24 cellular contexts compared by ENCODE assay signal in the genomic region with DNA sequence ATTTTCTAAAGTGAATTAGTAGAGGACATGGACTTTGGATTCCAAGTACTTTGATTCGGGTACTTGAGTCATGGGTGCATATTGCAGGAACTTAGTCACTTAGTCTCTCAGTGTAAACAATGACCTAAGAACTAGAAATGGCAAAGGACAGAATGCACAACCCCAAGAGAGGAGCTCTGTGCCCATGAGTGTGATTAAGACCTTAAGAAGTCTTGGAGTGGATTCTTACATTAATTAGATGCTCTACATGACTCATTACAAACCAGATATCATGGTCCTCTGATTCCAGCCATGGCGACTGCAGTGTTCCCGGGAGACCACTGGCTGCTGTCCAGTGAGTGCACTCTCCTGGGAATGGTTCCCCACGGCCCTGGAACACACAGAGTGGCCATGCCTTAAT.
DNase-seq lines count a peak whose midpoint lies in the region; ATAC-seq, FAIRE-seq and TF ChIP-seq lines count a peak whose summit lies in the region.
"Had no signal": no experiment of that assay in that cellular context is flagged by ENCODE, and none has a peak within 500 bp of the region (broad histone marks: within the 10 kb centered on the region; RNA-seq: fewer than 3 reads in every experiment).

No MANE protein-coding gene starts in this region.

- no peak overlapping the region for H3K27ac Mint-ChIP-seq in astrocyte (ENCODE audit: unreplicated experiment)
- H3K27ac Mint-ChIP-seq: CD4-positive, alpha-beta T cell; mesothelial cell of epicardium; nephron; T-helper 2 cell treated with Interferon-gamma antibody and Interleukin-4, amounts not matched to agents 5 μg/mL and 100 μg/mL, for 36 hours had no signal

- peaks cover under 1% of the 10 kb centered on the region for H3K9me3 Mint-ChIP-seq in astrocyte (ENCODE audit: unreplicated experiment)
- H3K9me3 Mint-ChIP-seq: mesothelial cell of epicardium, nephron had no signal

- H3K27ac ChIP-seq in right atrium auricular region = no peak overlapping the region
- H3K27ac ChIP-seq in left ventricle myocardium inferior (replicated peaks) = no peak overlapping the region
- H3K27ac ChIP-seq in astrocyte (ENCODE audit: low read depth, low read length) = no peak overlapping the region
- H3K27ac ChIP-seq: esophagus muscularis mucosa, PC-9, psoas muscle, SJSA1, testis had no signal

- no peaks in the 10 kb centered on the region for H3K79me2 ChIP-seq in astrocyte (ENCODE audit: insufficient read depth, low read length)

- H3K4me1 Mint-ChIP-seq in astrocyte (ENCODE audit: low read depth, unreplicated experiment) = peaks cover 5% of the 10 kb centered on the region
- H3K4me1 Mint-ChIP-seq: mesothelial cell of epicardium, nephron had no signal

- H3K27me3 Mint-ChIP-seq in astrocyte (ENCODE audit: low read depth, unreplicated experiment) = no peaks in the 10 kb centered on the region
- H3K27me3 Mint-ChIP-seq: CD4-positive, alpha-beta T cell had no signal

- no peak overlapping the region for H3K4me3 Mint-ChIP-seq in astrocyte (ENCODE audit: unreplicated experiment)
- H3K4me3 Mint-ChIP-seq: CD4-positive, alpha-beta T cell; mesothelial cell of epicardium; nephron; T-helper 2 cell treated with Interferon-gamma antibody and Interleukin-4, amounts not matched to agents 5 μg/mL and 100 μg/mL, for 36 hours had no signal

- H3K4me2 ChIP-seq in astrocyte (ENCODE audit: low read length) = peak overlapping the region; percentile 52
- H3K4me2 ChIP-seq: PC-9 had no signal

- H2AFZ ChIP-seq in astrocyte (ENCODE audit: low read depth, low read length) = no peak overlapping the region
- H2AFZ ChIP-seq: PC-9 had no signal

- H3K27me3 ChIP-seq in right atrium auricular region (no peaks in the 10 kb centered on the region), left ventricle myocardium inferior (ENCODE audit: low read depth) (peaks cover 6% of the 10 kb centered on the region), astrocyte (ENCODE audit: insufficient read depth, low read length) (no peaks in the 10 kb centered on the region), kidney epithelial cell (ENCODE audit: control insufficient read depth, insufficient read depth, low read length) (no peaks in the 10 kb centered on the region)
- H3K27me3 ChIP-seq: esophagus muscularis mucosa, SJSA1, testis had no signal

- no peaks in the 10 kb centered on the region for H4K20me1 ChIP-seq in astrocyte (ENCODE audit: insufficient read depth, low read length)

- no peak for TF ChIP-seq CTCF in right atrium auricular region (IDR thresholded peaks at IDR 0.05)
- TF ChIP-seq CTCF in left ventricle myocardium inferior (IDR thresholded peaks at IDR 0.05; ENCODE audit: borderline replicate concordance) = no peak
- no peak for TF ChIP-seq CTCF in astrocyte (IDR thresholded peaks at IDR 0.05; ENCODE audit: insufficient read depth, low read depth, low read length)
- no peak for TF ChIP-seq CTCF in kidney epithelial cell (IDR thresholded peaks at IDR 0.05; ENCODE audit: insufficient read depth, low read length, poor library complexity, severe bottlenecking)
- no peak for TF ChIP-seq CTCF in GM13977 (IDR thresholded peaks at IDR 0.05; ENCODE audit: extremely low read depth, insufficient read depth, missing control alignments)

- H3K4me3 ChIP-seq in right atrium auricular region = no peak overlapping the region
- no peak overlapping the region for H3K4me3 ChIP-seq in left ventricle myocardium inferior
- H3K4me3 ChIP-seq in astrocyte (ENCODE audit: insufficient read depth, low read depth, low read length) = no peak overlapping the region
- H3K4me3 ChIP-seq in kidney epithelial cell (ENCODE audit: low read depth, low read length) = no peak overlapping the region
- H3K4me3 ChIP-seq: esophagus muscularis mucosa, PC-9, psoas muscle, SJSA1, testis had no signal

- DNase-seq in right atrium auricular region (ENCODE audit: low spot score) = peak; percentile 21
- no peak for DNase-seq in left ventricle myocardium inferior
- peak; percentile 89 for DNase-seq in astrocyte (ENCODE audit: low read depth)
- peak; percentile 72 for DNase-seq in kidney epithelial cell (ENCODE audit: low read depth)
- no peak for DNase-seq in GM13977 (ENCODE audit: low spot score)
- no peak for DNase-seq in NCI-H146 treated with DMSO at 0.1 percent for 48 hours (lab: John Stamatoyannopoulos, UW; ENCODE audit: unreplicated experiment)
- no peak for DNase-seq in stimulated activated CD8-positive, alpha-beta memory T cell treated with anti-CD3 and anti-CD28 coated beads, Interleukin-4, amount 100 ng/mL, for 48 hours
- DNase-seq: 8988T; caudate nucleus; CD4-positive, alpha-beta T cell; EL; NCI-H1092; NCI-H748 treated with DMSO at 0.1 percent for 48 hours; PC-9; psoas muscle; testis had no signal

- H3K36me3 ChIP-seq in right atrium auricular region = no peaks in the 10 kb centered on the region
- no peaks in the 10 kb centered on the region for H3K36me3 ChIP-seq in left ventricle myocardium inferior
- no peaks in the 10 kb centered on the region for H3K36me3 ChIP-seq in astrocyte (ENCODE audit: insufficient read depth, low read length)
- H3K36me3 ChIP-seq in kidney epithelial cell (ENCODE audit: control insufficient read depth, insufficient read depth, low read length) = no peaks in the 10 kb centered on the region
- H3K36me3 ChIP-seq: esophagus muscularis mucosa, SJSA1 had no signal

- H3K9me3 ChIP-seq in right atrium auricular region (no peaks in the 10 kb centered on the region), left ventricle myocardium inferior (replicated peaks) (peaks cover under 1% of the 10 kb centered on the region), astrocyte (ENCODE audit: insufficient read depth, low read depth, low read length) (no peaks in the 10 kb centered on the region)
- H3K9me3 ChIP-seq: esophagus muscularis mucosa, psoas muscle, SJSA1, testis had no signal

- ATAC-seq in HG02798 (IDR thresholded peaks at IDR 0.05; ENCODE audit: poor library complexity, unreplicated experiment) = no peak
- ATAC-seq: activated CD4-positive, CD25-positive, alpha-beta regulatory T cell treated with anti-CD3 and anti-CD28 coated beads, Interleukin-2, amount 50 U/mL, for 24 hours; psoas muscle had no signal

- no peak overlapping the region for H3K9ac ChIP-seq in astrocyte (ENCODE audit: low read length)

- intact Hi-C loops in left ventricle myocardium inferior (cut with micrococcal nuclease) = no loop called here

- H3K4me1 ChIP-seq in right atrium auricular region (no peaks in the 10 kb centered on the region), left ventricle myocardium inferior (no peaks in the 10 kb centered on the region), astrocyte (ENCODE audit: insufficient read depth, low read length) (peaks cover 10% of the 10 kb centered on the region)
- H3K4me1 ChIP-seq: esophagus muscularis mucosa, psoas muscle, SJSA1, testis had no signal

- FAIRE-seq in astrocyte (lab: Jason Lieb, UNC) = peak; percentile 60
- FAIRE-seq: keratinocyte had no signal

- no peaks in the 10 kb centered on the region for H3K36me3 Mint-ChIP-seq in astrocyte (ENCODE audit: low read depth, unreplicated experiment)
- H3K36me3 Mint-ChIP-seq: mesothelial cell of epicardium had no signal

- in situ Hi-C loops in GM13977 (cut with MboI; ENCODE audit: low pct_unique_long_range_greater_than_20kb, low sequenced_read_pairs, unreplicated experiment) = no loop called here

Comparison
In these comparisons a context has a peak if more than half of its experiments do, and no peak if none do; other contexts are left out.
1. DNase-seq: peak in right atrium auricular region (single experiment), astrocyte (single experiment) and kidney epithelial cell (single experiment); none in left ventricle myocardium inferior (single experiment), GM13977 (single experiment), NCI-H146 treated with DMSO at 0.1 percent for 48 hours (single experiment) and stimulated activated CD8-positive, alpha-beta memory T cell treated with anti-CD3 and anti-CD28 coated beads, Interleukin-4, amount 100 ng/mL, for 48 hours (single experiment).